1 cellular context compared by ENCODE assay signal in the genomic region with DNA sequence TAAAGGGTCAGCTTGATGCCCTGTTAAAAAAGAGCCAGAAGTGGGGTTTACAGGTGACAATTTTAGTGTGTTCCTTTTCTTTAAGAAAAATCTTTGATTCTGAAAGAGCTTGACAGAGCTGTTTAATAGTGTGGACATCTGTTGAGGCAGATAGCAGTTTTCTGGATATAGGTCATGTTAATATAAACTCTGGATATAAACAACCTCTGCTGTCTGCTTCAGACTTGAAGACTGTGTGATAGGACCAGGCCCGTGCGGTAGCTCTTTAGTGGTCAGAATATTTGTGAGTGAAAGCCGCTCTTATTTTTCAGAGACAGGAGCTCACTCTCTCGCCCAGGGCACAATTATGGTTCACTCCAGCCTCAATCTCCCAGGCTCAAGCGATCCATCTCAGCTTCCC.
TF ChIP-seq lines count a peak whose summit lies in the region.

No MANE protein-coding gene starts in this region.

TF ChIP-seq in H1, 55 proteins besides CTCF, POLR2A, EP300 and RAD21:
- TF ChIP-seq NRF1 (IDR thresholded peaks at IDR 0.05; ENCODE audit: low read depth, low read length): no peak
- TF ChIP-seq CREB1 (IDR thresholded peaks at IDR 0.05): no peak
- no peak for TF ChIP-seq BCL11A (IDR thresholded peaks at IDR 0.05; ENCODE audit: low read depth in 2 of 2, low read length in 2 of 2)
- no peak for TF ChIP-seq PHF8 (conservative IDR thresholded peaks at IDR 0.05; ENCODE audit: low read depth, low read length)
- TF ChIP-seq ASH2L (IDR thresholded peaks at IDR 0.05; ENCODE audit: low read length): no peak
- no peak for TF ChIP-seq TAF7 (optimal IDR thresholded peaks at IDR 0.05; ENCODE audit: borderline replicate concordance, low read depth, low read length)
- TF ChIP-seq, protein P1, sequence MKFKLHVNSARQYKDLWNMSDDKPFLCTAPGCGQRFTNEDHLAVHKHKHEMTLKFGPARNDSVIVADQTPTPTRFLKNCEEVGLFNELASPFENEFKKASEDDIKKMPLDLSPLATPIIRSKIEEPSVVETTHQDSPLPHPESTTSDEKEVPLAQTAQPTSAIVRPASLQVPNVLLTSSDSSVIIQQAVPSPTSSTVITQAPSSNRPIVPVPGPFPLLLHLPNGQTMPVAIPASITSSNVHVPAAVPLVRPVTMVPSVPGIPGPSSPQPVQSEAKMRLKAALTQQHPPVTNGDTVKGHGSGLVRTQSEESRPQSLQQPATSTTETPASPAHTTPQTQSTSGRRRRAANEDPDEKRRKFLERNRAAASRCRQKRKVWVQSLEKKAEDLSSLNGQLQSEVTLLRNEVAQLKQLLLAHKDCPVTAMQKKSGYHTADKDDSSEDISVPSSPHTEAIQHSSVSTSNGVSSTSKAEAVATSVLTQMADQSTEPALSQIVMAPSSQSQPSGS (IDR thresholded peaks at IDR 0.05; ENCODE audit: low read length): no peak
- no peak for TF ChIP-seq RXRA (IDR thresholded peaks at IDR 0.05; ENCODE audit: insufficient read depth, low read depth, low read length)
- TF ChIP-seq SP2 (IDR thresholded peaks at IDR 0.05; ENCODE audit: low read length): no peak
- no peak for TF ChIP-seq FOSL1 (IDR thresholded peaks at IDR 0.05; ENCODE audit: insufficient read depth, low read depth, low read length)
- no peak for TF ChIP-seq BRCA1 (IDR thresholded peaks at IDR 0.05; ENCODE audit: low read depth, low read length)
- TF ChIP-seq CHD1 (IDR thresholded peaks at IDR 0.05; ENCODE audit: low read depth, low read length): no peak
- TF ChIP-seq, protein P2, sequence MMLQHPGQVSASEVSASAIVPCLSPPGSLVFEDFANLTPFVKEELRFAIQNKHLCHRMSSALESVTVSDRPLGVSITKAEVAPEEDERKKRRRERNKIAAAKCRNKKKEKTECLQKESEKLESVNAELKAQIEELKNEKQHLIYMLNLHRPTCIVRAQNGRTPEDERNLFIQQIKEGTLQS (IDR thresholded peaks at IDR 0.05; ENCODE audit: insufficient read depth, low read depth, low read length): no peak
- TF ChIP-seq KDM4A (IDR thresholded peaks at IDR 0.05; ENCODE audit: low read depth, low read length, severe bottlenecking): no peak
- no peak for TF ChIP-seq SP4 (IDR thresholded peaks at IDR 0.05; ENCODE audit: low read length)
- TF ChIP-seq POU5F1 (IDR thresholded peaks at IDR 0.05; ENCODE audit: low read depth, low read length): no peak
- TF ChIP-seq SUZ12 (IDR thresholded peaks at IDR 0.05; ENCODE audit: low read length): no peak
